In genomic region chr11:118227865-118228785, GRCh38 we compare ENCODE assay signal across 9 cellular contexts. TPM values are rescaled to one million over a fixed set of nuclear protein-coding genes. Genes with fewer than 3 reads are reported as not detected.
DNase-seq lines count a peak whose midpoint lies in the region; ATAC-seq lines count a peak whose summit lies in the region.
"Had no signal": no experiment of that assay in that cellular context is flagged by ENCODE, and none has a peak within 500 bp of the region (broad histone marks: within the 10 kb centered on the region; RNA-seq: fewer than 3 reads in every experiment).

No MANE protein-coding gene starts in this region.

- H3K4me1 ChIP-seq in CD4-positive, CD25-positive, alpha-beta regulatory T cell (ENCODE audit: control insufficient read depth, insufficient read depth, low read length, poor library complexity, severe bottlenecking), result peaks cover 70% of the 10 kb centered on the region

- H3K27me3 ChIP-seq in CD4-positive, CD25-positive, alpha-beta regulatory T cell (ENCODE audit: control insufficient read depth, insufficient read depth, low read length), result no peaks in the 10 kb centered on the region
- no peaks in the 10 kb centered on the region; the same call in 1 of the 2 replicates for H3K27me3 ChIP-seq in H7 (ENCODE audit: control insufficient read depth, insufficient read depth, low read length)

- no peak for ATAC-seq in CD4-positive, CD25-positive, alpha-beta regulatory T cell (ENCODE audit: low read depth in 2 of 2)
- ATAC-seq in GM19463 (IDR thresholded peaks at IDR 0.05; ENCODE audit: unreplicated experiment) (peak; percentile 70), HG03457 (IDR thresholded peaks at IDR 0.05; ENCODE audit: unreplicated experiment) (peak; percentile 43)

- H3K27me3 Mint-ChIP-seq in CD4-positive, CD25-positive, alpha-beta regulatory T cell, result no peaks in the 10 kb centered on the region
- no peaks in the 10 kb centered on the region for H3K27me3 Mint-ChIP-seq in activated naive CD8-positive, alpha-beta T cell treated with anti-CD3 and anti-CD28 coated beads for 36 hours

- H3K9me3 Mint-ChIP-seq in CD4-positive, CD25-positive, alpha-beta regulatory T cell, result peaks cover 0 to 4% (median 0%) of the 10 kb centered on the region in 7 donors
- H3K9me3 Mint-ChIP-seq in activated naive CD8-positive, alpha-beta T cell treated with anti-CD3 and anti-CD28 coated beads for 36 hours, result peaks cover 11% of the 10 kb centered on the region

- peak overlapping the region; percentile 72 for H3K4me3 ChIP-seq in CD4-positive, CD25-positive, alpha-beta regulatory T cell (ENCODE audit: low read depth, low read length)
- H3K4me3 ChIP-seq in H7 (ENCODE audit: insufficient read depth, low read depth, low read length), result no peak overlapping the region

- peak in 2 of 3 donors; percentile 54 to 60 for DNase-seq in CD4-positive, CD25-positive, alpha-beta regulatory T cell
- DNase-seq in activated naive CD8-positive, alpha-beta T cell treated with anti-CD3 and anti-CD28 coated beads for 36 hours, result no peak
- DNase-seq in superior temporal gyrus (ENCODE audit: extremely low spot score), result no peak
- DNase-seq in activated CD4-positive, CD25-positive, alpha-beta regulatory T cell treated with anti-CD3 and anti-CD28 coated beads, Interleukin-2, amount 50 U/mL, for 72 hours, result no peak
- DNase-seq in NCI-H146 (lab: John Stamatoyannopoulos, UW), result no peak
- DNase-seq in H7, result no peak
- DNase-seq: DMS79 treated with DMSO at 0.1 percent for 48 hours had no signal

- peaks cover 10 to 51% (median 24%) of the 10 kb centered on the region in 4 donors for H3K4me1 Mint-ChIP-seq in CD4-positive, CD25-positive, alpha-beta regulatory T cell
- H3K4me1 Mint-ChIP-seq in activated naive CD8-positive, alpha-beta T cell treated with anti-CD3 and anti-CD28 coated beads for 36 hours, result peaks cover 19% of the 10 kb centered on the region

- H3K36me3 Mint-ChIP-seq in CD4-positive, CD25-positive, alpha-beta regulatory T cell, result peaks cover 12% of the 10 kb centered on the region
- H3K36me3 Mint-ChIP-seq in activated naive CD8-positive, alpha-beta T cell treated with anti-CD3 and anti-CD28 coated beads for 36 hours, result peaks cover 64% of the 10 kb centered on the region

- peak overlapping the region; percentile 88 for H3K27ac ChIP-seq in CD4-positive, CD25-positive, alpha-beta regulatory T cell (ENCODE audit: insufficient read depth, low read length, poor library complexity, severe bottlenecking)

- H3K27ac Mint-ChIP-seq in CD4-positive, CD25-positive, alpha-beta regulatory T cell, result peak overlapping the region in 2 of 3 donors; percentile 96 to 97
- no peak overlapping the region for H3K27ac Mint-ChIP-seq in activated naive CD8-positive, alpha-beta T cell treated with anti-CD3 and anti-CD28 coated beads for 36 hours

- no peaks in the 10 kb centered on the region for H3K9me3 ChIP-seq in CD4-positive, CD25-positive, alpha-beta regulatory T cell (ENCODE audit: control insufficient read depth in 2 of 2, low read length in 2 of 2)

- peaks cover 25% of the 10 kb centered on the region for H3K36me3 ChIP-seq in CD4-positive, CD25-positive, alpha-beta regulatory T cell (ENCODE audit: control insufficient read depth, insufficient read depth, low read length)
- no peaks in the 10 kb centered on the region for H3K36me3 ChIP-seq in H7 (replicated peaks; ENCODE audit: control insufficient read depth, insufficient read depth, low read length)

- peak overlapping the region; percentile 59 to 88 (median 80) for H3K4me3 Mint-ChIP-seq in CD4-positive, CD25-positive, alpha-beta regulatory T cell
- H3K4me3 Mint-ChIP-seq in activated naive CD8-positive, alpha-beta T cell treated with anti-CD3 and anti-CD28 coated beads for 36 hours, result peak overlapping the region; percentile 58

RNA-seq across cellular contexts. Expression of gene JAML, which starts 3.3 kb away (rescaled TPM):
- 71.5 TPM for total RNA-seq in CD4-positive, CD25-positive, alpha-beta regulatory T cell
- 100 to 1,000 TPM; 169 to 200 (median 174) TPM for polyA plus RNA-seq in CD4-positive, CD25-positive, alpha-beta regulatory T cell
- total RNA-seq in activated naive CD8-positive, alpha-beta T cell treated with anti-CD3 and anti-CD28 coated beads for 36 hours, result 100 to 1,000 TPM; 148 to 150 TPM
- total RNA-seq in H7 (2014; rRNA removed; shearing (Covaris generic)), result not detected in 2 replicates

RNA-seq across cellular contexts. Expression of gene MPZL3, which starts 24.0 kb away (rescaled TPM):
- total RNA-seq in CD4-positive, CD25-positive, alpha-beta regulatory T cell, result 16.1 TPM
- 10 to 100 TPM in 1 of 4 donors, 1 to 10 TPM in 3; 4.5 to 12.2 (median 6.3) TPM for polyA plus RNA-seq in CD4-positive, CD25-positive, alpha-beta regulatory T cell
- 10 to 100 TPM; 49.1 to 50.7 TPM for total RNA-seq in activated naive CD8-positive, alpha-beta T cell treated with anti-CD3 and anti-CD28 coated beads for 36 hours
- total RNA-seq in H7 (2014; rRNA removed; shearing (Covaris generic)), result 0.42 and 0.63 TPM in 2 replicates

RNA-seq across cellular contexts. Expression of gene MPZL2, which starts 36.0 kb away (rescaled TPM):
- 1.0 TPM for total RNA-seq in CD4-positive, CD25-positive, alpha-beta regulatory T cell
- polyA plus RNA-seq in CD4-positive, CD25-positive, alpha-beta regulatory T cell, result under 1 TPM in 1 of 4 donors, not detected in 3; 0.37 TPM
- total RNA-seq in activated naive CD8-positive, alpha-beta T cell treated with anti-CD3 and anti-CD28 coated beads for 36 hours, result 10 to 100 TPM; 18.8 to 20.1 TPM
- total RNA-seq in H7 (2014; rRNA removed; shearing (Covaris generic)), result 0.38 and 0.48 TPM in 2 replicates

RNA-seq across cellular contexts. Expression of gene SCN2B, which starts 51.7 kb away (rescaled TPM):
- total RNA-seq in CD4-positive, CD25-positive, alpha-beta regulatory T cell, result not detected
- polyA plus RNA-seq in CD4-positive, CD25-positive, alpha-beta regulatory T cell, result not detected
- not detected for total RNA-seq in activated naive CD8-positive, alpha-beta T cell treated with anti-CD3 and anti-CD28 coated beads for 36 hours
- total RNA-seq in H7 (2014; rRNA removed; shearing (Covaris generic)), result 0.03 and 0.07 TPM in 2 replicates

Comparison
In these comparisons a context has a peak if more than half of its experiments do, and no peak if none do; other contexts are left out.
1. ATAC-seq: peak in GM19463 (single experiment) and HG03457 (single experiment); none in CD4-positive, CD25-positive, alpha-beta regulatory T cell (0 of 2).
2. DNase-seq: peak in CD4-positive, CD25-positive, alpha-beta regulatory T cell (2 of 3); none in activated naive CD8-positive, alpha-beta T cell treated with anti-CD3 and anti-CD28 coated beads for 36 hours (single experiment), superior temporal gyrus (single experiment), activated CD4-positive, CD25-positive, alpha-beta regulatory T cell treated with anti-CD3 and anti-CD28 coated beads, Interleukin-2, amount 50 U/mL, for 72 hours (single experiment), NCI-H146 (single experiment) and H7 (single experiment).
3. RNA of gene JAML, which starts 3.3 kb away (total RNA-seq): 148 to 150 TPM in activated naive CD8-positive, alpha-beta T cell treated with anti-CD3 and anti-CD28 coated beads for 36 hours and 71.5 TPM in CD4-positive, CD25-positive, alpha-beta regulatory T cell (single experiment); not detected in H7; every median in the first group is over 10 times any median in the second.
4. RNA of gene MPZL3, which starts 24.0 kb away (total RNA-seq): 49.1 to 50.7 TPM in activated naive CD8-positive, alpha-beta T cell treated with anti-CD3 and anti-CD28 coated beads for 36 hours and 16.1 TPM in CD4-positive, CD25-positive, alpha-beta regulatory T cell (single experiment); 0.42 to 0.63 TPM in H7; every median in the first group is over 10 times any median in the second.